In the genomic region with DNA sequence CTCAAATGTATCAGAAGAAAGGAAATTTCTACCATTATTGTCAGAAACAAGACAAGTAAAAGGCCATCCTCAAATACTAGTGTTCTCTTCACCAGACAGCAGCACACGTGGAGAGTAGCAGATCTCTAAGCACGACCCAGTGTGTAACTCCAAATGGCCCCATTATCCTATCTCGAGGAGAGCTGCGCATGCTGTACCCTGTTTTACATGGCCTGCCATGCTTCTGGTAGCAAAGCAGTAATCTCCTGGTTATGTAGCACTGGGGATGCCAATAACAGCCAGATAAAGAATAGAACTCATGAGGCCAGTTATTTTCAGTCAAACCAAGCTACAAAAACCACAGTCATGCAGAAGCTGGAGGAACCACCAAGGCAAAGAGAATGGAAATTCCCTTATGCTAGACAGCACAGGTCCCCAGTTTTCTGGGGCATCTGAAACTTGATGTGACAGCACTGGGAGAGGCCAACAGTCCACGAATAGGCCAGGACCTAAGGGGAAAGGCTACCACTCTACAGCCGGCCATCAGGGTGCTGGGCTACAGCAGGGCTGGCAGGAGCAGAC, we compare ENCODE assay signal across 18 cellular contexts.
DNase-seq lines count a peak whose midpoint lies in the region; ATAC-seq, FAIRE-seq and TF ChIP-seq lines count a peak whose summit lies in the region.
"Had no signal": no experiment of that assay in that cellular context is flagged by ENCODE, and none has a peak within 500 bp of the region (broad histone marks: within the 10 kb centered on the region; RNA-seq: fewer than 3 reads in every experiment).

No MANE protein-coding gene starts in this region.

- H3K36me3 ChIP-seq in heart left ventricle (no peaks in the 10 kb centered on the region), right atrium auricular region (no peaks in the 10 kb centered on the region), GM23248 (ENCODE audit: low read depth) (no peaks in the 10 kb centered on the region), K562 (ENCODE audit: control insufficient read depth, insufficient read depth, low read length) (no peaks in the 10 kb centered on the region), gastrocnemius medialis (no peaks in the 10 kb centered on the region), mesendoderm (ENCODE audit: control insufficient read depth, insufficient read depth, low read length) (no peaks in the 10 kb centered on the region)

- no peak overlapping the region for H3K56ac ChIP-seq in mesendoderm (ENCODE audit: low read length)

- H3K18ac ChIP-seq in mesendoderm (ENCODE audit: low read length) = no peak overlapping the region

- FAIRE-seq in K562 (lab: Jason Lieb, UNC) = no peak
- FAIRE-seq: GM12892 had no signal

- DNase-seq in heart left ventricle (no peak), right atrium auricular region (ENCODE audit: low spot score) (no peak), GM23248 (no peak), K562 (ENCODE audit: extremely low read depth in 1 of 4, low spot score in 3 of 4) (no peak), gastrocnemius medialis (no peak), mesendoderm (no peak)
- DNase-seq in stimulated activated CD4-positive, alpha-beta T cell treated with anti-CD3 and anti-CD28 coated beads, Interleukin-15, amount 100 ng/mL, for 24 hours = no peak
- DNase-seq in stimulated activated effector memory CD8-positive, alpha-beta T cell treated with anti-CD3 and anti-CD28 coated beads, Interleukin-12 subunit alpha, Interleukin-12 subunit beta, amount 100 ng/mL, for 72 hours (ENCODE audit: low spot score in 2 of 2) = no peak
- DNase-seq: Calu3, Karpas-422, NCI-H1105 treated with DMSO at 0.1 percent for 48 hours, NCI-H187 treated with DMSO at 0.1 percent for 48 hours, NCI-H446, NCI-H748 treated with DMSO at 0.1 percent for 48 hours, PC-9 had no signal

- no peaks in the 10 kb centered on the region for H3K9me2 ChIP-seq in GM23248 (ENCODE audit: insufficient read depth)

- H3K4me3 Mint-ChIP-seq in stimulated activated effector memory CD8-positive, alpha-beta T cell treated with anti-CD3 and anti-CD28 coated beads, Interleukin-12 subunit alpha, Interleukin-12 subunit beta, amount 100 ng/mL, for 72 hours = no peak overlapping the region
- H3K4me3 Mint-ChIP-seq: CD4-positive, alpha-beta T cell; GM23338 had no signal

- H2BK120ac ChIP-seq in mesendoderm (ENCODE audit: low read depth, low read length) = no peak overlapping the region

- in situ Hi-C loops in GM23248 (cut with MboI) = no loop called here
- in situ Hi-C loops in K562 (cut with MboI) = no loop called here
- in situ Hi-C loops in gastrocnemius medialis (cut with MboI; ENCODE audit: low sequenced_read_pairs in 4 of 4) = no loop called here

- H3K4me1 ChIP-seq in heart left ventricle = peaks cover 0 to 21% (median 9%) of the 10 kb centered on the region in 12 donors
- H3K4me1 ChIP-seq in right atrium auricular region = peaks cover 0 to 19% of the 10 kb centered on the region in 2 donors
- peaks cover 34% of the 10 kb centered on the region for H3K4me1 ChIP-seq in GM23248 (ENCODE audit: insufficient read depth)
- H3K4me1 ChIP-seq in K562 (replicated peaks in 1 of 2; ENCODE audit: control insufficient read depth in 2 of 2, insufficient read depth in 2 of 2, low read length in 2 of 2) = peaks cover 0 to 7% of the 10 kb centered on the region in 2 experiments; a peak in 2 of 5 replicates
- peaks cover 19 to 27% of the 10 kb centered on the region in 2 donors for H3K4me1 ChIP-seq in gastrocnemius medialis
- H3K4me1 ChIP-seq in mesendoderm (ENCODE audit: control insufficient read depth, low read depth, low read length) = no peaks in the 10 kb centered on the region

- no peak overlapping the region for H2BK5ac ChIP-seq in mesendoderm (ENCODE audit: low read length)

- no peaks in the 10 kb centered on the region for H3K36me3 Mint-ChIP-seq in stimulated activated effector memory CD8-positive, alpha-beta T cell treated with anti-CD3 and anti-CD28 coated beads, Interleukin-12 subunit alpha, Interleukin-12 subunit beta, amount 100 ng/mL, for 72 hours

- no peaks in the 10 kb centered on the region for H4K20me1 ChIP-seq in GM23248 (ENCODE audit: insufficient read depth)
- no peaks in the 10 kb centered on the region for H4K20me1 ChIP-seq in K562 (replicated peaks; ENCODE audit: control insufficient read depth, insufficient read depth, low read length)

- H3K23ac ChIP-seq in mesendoderm (ENCODE audit: low read length) = no peak overlapping the region

- 66 to 78% (median 76%) methylated on average over 6 of the region's 6 CpGs for WGBS in heart left ventricle, 4 donors
- WGBS in GM23248 (ENCODE audit: low coverage in 1 of 2, low lambda C conversion rate in 2 of 2, missing lambda C conversion rate in 2 of 2), 2 experiments = 97 to 99% methylated on average over 6 of the region's 6 CpGs
- WGBS in K562 (ENCODE audit: insufficient coverage, low coverage, missing lambda C conversion rate) = 49% methylated on average over 6 of the region's 6 CpGs
- no CpG with 5 or more reads among the region's 6 CpGs for WGBS in mesendoderm (ENCODE audit: extremely low coverage, insufficient coverage, low lambda C conversion rate)

- H3K27ac ChIP-seq in heart left ventricle = peak overlapping the region in 3 of 12 donors; percentile 6 to 50 (median 37)
- peak overlapping the region in 1 of 2 donors; percentile 44 for H3K27ac ChIP-seq in right atrium auricular region
- H3K27ac ChIP-seq in GM23248 = peak overlapping the region; percentile 70
- no peak overlapping the region for H3K27ac ChIP-seq in K562 (ENCODE audit: extremely low read depth, low read depth, low read length)
- H3K27ac ChIP-seq in gastrocnemius medialis = peak overlapping the region; percentile 71 to 82 (median 80)
- H3K27ac ChIP-seq in mesendoderm (ENCODE audit: low read depth, low read length) = no peak overlapping the region

- H3K9me3 Mint-ChIP-seq in stimulated activated effector memory CD8-positive, alpha-beta T cell treated with anti-CD3 and anti-CD28 coated beads, Interleukin-12 subunit alpha, Interleukin-12 subunit beta, amount 100 ng/mL, for 72 hours = no peaks in the 10 kb centered on the region
- H3K9me3 Mint-ChIP-seq: CD4-positive, alpha-beta T cell; GM23338 had no signal

- no peak overlapping the region for H3K9ac ChIP-seq in GM23248
- H3K9ac ChIP-seq in K562 (ENCODE audit: insufficient read depth in 1 of 2, low read depth in 2 of 2, low read length in 2 of 2) = no peak overlapping the region; a peak in 1 of 4 replicates
- H3K9ac ChIP-seq in mesendoderm (ENCODE audit: low read length) = no peak overlapping the region

- no peaks in the 10 kb centered on the region for H3K9me1 ChIP-seq in K562 (ENCODE audit: control insufficient read depth, insufficient read depth, low read length)

- no peak for TF ChIP-seq EP300 in K562 (IDR thresholded peaks at IDR 0.05; ENCODE audit: low read length)

- no peak overlapping the region for H4K8ac ChIP-seq in mesendoderm (ENCODE audit: low read depth, low read length)

- no peak overlapping the region for H4K5ac ChIP-seq in mesendoderm (ENCODE audit: low read length)

- CTCF ChIA-PET in K562 (lab: Yijun Ruan, JAX; ENCODE audit: low intra/inter-chr PET ratio) = no interaction called here

- H3K4me1 Mint-ChIP-seq in stimulated activated effector memory CD8-positive, alpha-beta T cell treated with anti-CD3 and anti-CD28 coated beads, Interleukin-12 subunit alpha, Interleukin-12 subunit beta, amount 100 ng/mL, for 72 hours = peaks cover 16% of the 10 kb centered on the region

- no peak for TF ChIP-seq POLR2A in heart left ventricle (IDR thresholded peaks at IDR 0.05)
- no peak for TF ChIP-seq POLR2A in K562 (conservative IDR thresholded peaks at IDR 0.05)
- no peak for TF ChIP-seq POLR2A in gastrocnemius medialis (IDR thresholded peaks at IDR 0.05)

- POLR2A ChIA-PET in K562 (lab: Yijun Ruan, JAX) = interaction anchor here (0.6 kb wide), 3 partner anchors 15 to 359 kb away, joined by 3 read pairs; a partner anchor contains a TSS

- H3K4ac ChIP-seq in mesendoderm (ENCODE audit: low read depth, low read length) = no peak overlapping the region

- H3K4me2 ChIP-seq in GM23248 (ENCODE audit: unreplicated experiment) (no peak overlapping the region), K562 (ENCODE audit: insufficient read depth, low read length) (no peak overlapping the region), mesendoderm (ENCODE audit: low read length) (no peak overlapping the region)
- H3K4me2 ChIP-seq: GM23338, PC-9 had no signal

- peak; percentile 59 to 81 (median 66) for ATAC-seq in heart left ventricle
- ATAC-seq in K562 = no peak
- no peak for ATAC-seq in gastrocnemius medialis
- no peak for ATAC-seq in stimulated activated effector memory CD8-positive, alpha-beta T cell treated with anti-CD3 and anti-CD28 coated beads, Interleukin-12 subunit alpha, Interleukin-12 subunit beta, amount 100 ng/mL, for 72 hours
- ATAC-seq: GM23338 had no signal

- BruUV-seq in K562 (replicated peaks; lab: Mats Ljungman, UMichigan) = no TSS peak

- no peaks in the 10 kb centered on the region for H3K9me3 ChIP-seq in heart left ventricle
- H3K9me3 ChIP-seq in right atrium auricular region = no peaks in the 10 kb centered on the region
- H3K9me3 ChIP-seq in GM23248 (ENCODE audit: low read depth) = no peaks in the 10 kb centered on the region
- H3K9me3 ChIP-seq in K562 (replicated peaks; ENCODE audit: control insufficient read depth, insufficient read depth, low read depth, low read length) = no peaks in the 10 kb centered on the region
- no peaks in the 10 kb centered on the region for H3K9me3 ChIP-seq in gastrocnemius medialis

- H2AK5ac ChIP-seq in mesendoderm (ENCODE audit: low read length) = no peak overlapping the region

- H3F3A ChIP-seq in GM23248 (ENCODE audit: insufficient read depth) = peaks cover 26% of the 10 kb centered on the region

- intact Hi-C loops in heart left ventricle (cut with DNase I) = no loop called here
- intact Hi-C loops in K562 (cut with micrococcal nuclease) = no loop called here
- intact Hi-C loops in gastrocnemius medialis (cut with DNase I; ENCODE audit: low total_unique reads) = loop anchor here (5.0 kb wide), 3 partner anchors 43 to 277 kb away; no protein-coding TSS in a partner anchor

- H3K79me2 ChIP-seq in GM23248 (ENCODE audit: insufficient read depth) (no peaks in the 10 kb centered on the region), K562 (ENCODE audit: control insufficient read depth, insufficient read depth, low read length) (no peaks in the 10 kb centered on the region), mesendoderm (ENCODE audit: control insufficient read depth, insufficient read depth, low read length) (no peaks in the 10 kb centered on the region)

- TF ChIP-seq RAD21 in K562 (CRISPR knock-in tag; conservative IDR thresholded peaks at IDR 0.05 in 1 of 2, IDR thresholded peaks at IDR 0.05 in 1 of 2) = no peak

- H3K27ac Mint-ChIP-seq in stimulated activated effector memory CD8-positive, alpha-beta T cell treated with anti-CD3 and anti-CD28 coated beads, Interleukin-12 subunit alpha, Interleukin-12 subunit beta, amount 100 ng/mL, for 72 hours = no peak overlapping the region
- H3K27ac Mint-ChIP-seq: GM23338 had no signal

- H3K27me3 ChIP-seq in heart left ventricle (no peaks in the 10 kb centered on the region), right atrium auricular region (no peaks in the 10 kb centered on the region), GM23248 (replicated peaks; ENCODE audit: insufficient read depth) (no peaks in the 10 kb centered on the region), K562 (ENCODE audit: control insufficient read depth in 2 of 2, insufficient read depth in 2 of 2, low read length in 2 of 2) (no peaks in the 10 kb centered on the region), gastrocnemius medialis (no peaks in the 10 kb centered on the region), mesendoderm (ENCODE audit: insufficient read depth, low read length, poor library complexity) (no peaks in the 10 kb centered on the region)

- no peak overlapping the region for H2BK15ac ChIP-seq in mesendoderm (replicated peaks; ENCODE audit: low read depth)

- no peak overlapping the region for H3K4me3 ChIP-seq in heart left ventricle
- H3K4me3 ChIP-seq in right atrium auricular region = no peak overlapping the region
- no peak overlapping the region for H3K4me3 ChIP-seq in GM23248
- H3K4me3 ChIP-seq in K562 = no peak overlapping the region
- H3K4me3 ChIP-seq in gastrocnemius medialis = no peak overlapping the region
- no peak overlapping the region for H3K4me3 ChIP-seq in mesendoderm (ENCODE audit: low read length)
- H3K4me3 ChIP-seq: GM23338, PC-9 had no signal

- TF ChIP-seq CTCF in heart left ventricle (IDR thresholded peaks at IDR 0.05) (no peak), right atrium auricular region (IDR thresholded peaks at IDR 0.05) (no peak), K562 (IDR thresholded peaks at IDR 0.05 in 2 of 3, conservative IDR thresholded peaks at IDR 0.05 in 1 of 3; ENCODE audit: insufficient read depth in 2 of 3, low read depth in 1 of 3, low read length in 3 of 3) (no peak), gastrocnemius medialis (IDR thresholded peaks at IDR 0.05 in 4 of 5, conservative IDR thresholded peaks at IDR 0.05 in 1 of 5) (no peak)

- H2AFZ ChIP-seq in GM23248 (no peak overlapping the region), K562 (ENCODE audit: low read depth, low read length) (0 out of 2 replicates have a peak overlapping the region, but pooled peaks have one; percentile 19)
- H2AFZ ChIP-seq: GM23338, PC-9 had no signal

- no peaks in the 10 kb centered on the region for H3K79me1 ChIP-seq in mesendoderm (ENCODE audit: low read length)

Comparison
In these comparisons a context has a peak if more than half of its experiments do, and no peak if none do; other contexts are left out.
1. ATAC-seq: peak in heart left ventricle (4 of 4); none in K562 (single experiment), gastrocnemius medialis (0 of 2) and stimulated activated effector memory CD8-positive, alpha-beta T cell treated with anti-CD3 and anti-CD28 coated beads, Interleukin-12 subunit alpha, Interleukin-12 subunit beta, amount 100 ng/mL, for 72 hours (single experiment).
2. H3K27ac ChIP-seq: peak in GM23248 (single experiment) and gastrocnemius medialis (4 of 4); none in K562 (single experiment) and mesendoderm (single experiment).